Comparison of ENCODE assay signal across 10 cellular contexts in genomic region chr12:116538076-116538591, GRCh38. TPM values are rescaled to one million over a fixed set of nuclear protein-coding genes. Genes with fewer than 3 reads are reported as not detected.
DNase-seq lines count a peak whose midpoint lies in the region; ATAC-seq and TF ChIP-seq lines count a peak whose summit lies in the region.
"Had no signal": no experiment of that assay in that cellular context is flagged by ENCODE, and none has a peak within 500 bp of the region (broad histone marks: within the 10 kb centered on the region; RNA-seq: fewer than 3 reads in every experiment).

No MANE protein-coding gene starts in this region.

- no peak overlapping the region for H2BK120ac ChIP-seq in neuronal stem cell (ENCODE audit: low read depth, low read length)

- peak; percentile 40 for ATAC-seq in GM19463 (IDR thresholded peaks at IDR 0.05; ENCODE audit: unreplicated experiment)
- peak; percentile 54 for ATAC-seq in HG03135 (IDR thresholded peaks at IDR 0.05; ENCODE audit: unreplicated experiment)

- H4K91ac ChIP-seq in neuronal stem cell (ENCODE audit: low read depth, low read length, poor library complexity): no peak overlapping the region

- H3K14ac ChIP-seq in neuronal stem cell (ENCODE audit: low read length): no peak overlapping the region

- peaks cover 0 to 3% (median 0%) of the 10 kb centered on the region in 5 experiments for H3K9me3 Mint-ChIP-seq in brain
- no peaks in the 10 kb centered on the region for H3K9me3 Mint-ChIP-seq in type B pancreatic cell

- TF ChIP-seq CTCF in GM10248 (IDR thresholded peaks at IDR 0.05; ENCODE audit: control extremely low read depth, extremely low read depth, low read depth, missing control alignments): no peak
- TF ChIP-seq CTCF in brain (conservative IDR thresholded peaks at IDR 0.05): no peak
- TF ChIP-seq CTCF in type B pancreatic cell (conservative IDR thresholded peaks at IDR 0.05): no peak

- no CpG with 5 or more reads among the region's 1 CpG for WGBS in neuronal stem cell (ENCODE audit: extremely low coverage in 2 of 2, insufficient read length in 2 of 2, insufficient replicate concordance in 1 of 2), 2 donors

- no peak overlapping the region for H3K27ac ChIP-seq in neuronal stem cell (replicated peaks; ENCODE audit: low read length)

- no peaks in the 10 kb centered on the region for H3K36me3 ChIP-seq in neuronal stem cell (replicated peaks in 1 of 2; ENCODE audit: control insufficient read depth in 2 of 2, insufficient read depth in 2 of 2, low read length in 2 of 2)

- no peak overlapping the region for H2AFZ ChIP-seq in neuronal stem cell (ENCODE audit: low read length)

- H3K27ac Mint-ChIP-seq in brain: peak overlapping the region in 3 of 5 experiments; percentile 73 to 93 (median 75)
- H3K27ac Mint-ChIP-seq in type B pancreatic cell: no peak overlapping the region

- H3K18ac ChIP-seq in neuronal stem cell (ENCODE audit: low read length): no peak overlapping the region

- DNase-seq in GM10248 (ENCODE audit: extremely low spot score) (peak; percentile 50), neuronal stem cell (ENCODE audit: low spot score) (no peak), hepatic stellate cell (ENCODE audit: low spot score) (no peak), type B pancreatic cell (ENCODE audit: extremely low spot score, unreplicated experiment) (no peak)
- DNase-seq in stimulated activated CD4-positive, alpha-beta T cell treated with anti-CD3 and anti-CD28 coated beads, Interleukin-4, amount 100 ng/mL, for 1 hour: no peak

- no peaks in the 10 kb centered on the region for H3K79me1 ChIP-seq in neuronal stem cell (ENCODE audit: low read depth, low read length)

- H3K36me3 Mint-ChIP-seq in brain (peaks cover 3% of the 10 kb centered on the region), type B pancreatic cell (no peaks in the 10 kb centered on the region)

- H3K9me3 ChIP-seq in neuronal stem cell (replicated peaks in 1 of 2; ENCODE audit: control insufficient read depth in 2 of 2, insufficient read depth in 1 of 2, low read depth in 1 of 2, low read length in 2 of 2): no peaks in the 10 kb centered on the region

- POLR2A ChIA-PET in GM10248 (lab: Yijun Ruan, JAX): interaction anchor here (1.5 kb wide), 1 partner anchor 21 kb away, joined by 6 read pairs; the partner anchor contains the start of gene MAP1LC3B2

- no peak overlapping the region for H2AK5ac ChIP-seq in neuronal stem cell (ENCODE audit: low read depth, low read length)

- no peak overlapping the region for H2BK15ac ChIP-seq in neuronal stem cell (ENCODE audit: low read length)

- H3K27me3 ChIP-seq in neuronal stem cell (ENCODE audit: control insufficient read depth in 3 of 3, insufficient read depth in 3 of 3, low read depth in 1 of 3, low read length in 3 of 3): peaks cover 0 to 17% (median 0%) of the 10 kb centered on the region in 3 experiments

- H2BK5ac ChIP-seq in neuronal stem cell (ENCODE audit: low read length): no peak overlapping the region

- CTCF ChIA-PET in GM10248 (lab: Yijun Ruan, JAX): interaction anchor here (0.9 to 2.1 kb wide), 4 partner anchors 21 to 343 kb away, joined by 3 to 12 read pairs (median 4); partner anchors contain the start of gene MAP1LC3B2

- no peak overlapping the region for H2BK12ac ChIP-seq in neuronal stem cell (ENCODE audit: low read length)

- H3K23ac ChIP-seq in neuronal stem cell (ENCODE audit: low read depth, low read length, poor library complexity): no peak overlapping the region

- no peak overlapping the region for H3K4me3 ChIP-seq in neuronal stem cell (ENCODE audit: low read length in 2 of 2)

- H3K4ac ChIP-seq in neuronal stem cell (ENCODE audit: low read length): no peak overlapping the region

- no peak overlapping the region for H3K4me2 ChIP-seq in neuronal stem cell (ENCODE audit: insufficient read depth, low read length, poor library complexity, severe bottlenecking)

- peaks cover 7% of the 10 kb centered on the region for H3K27me3 Mint-ChIP-seq in brain
- H3K27me3 Mint-ChIP-seq in type B pancreatic cell: peaks cover 13% of the 10 kb centered on the region

- H3K4me3 Mint-ChIP-seq in brain (peak overlapping the region in 1 of 5 experiments; percentile 56), type B pancreatic cell (no peak overlapping the region)

- peaks cover 66% of the 10 kb centered on the region for H3K4me1 Mint-ChIP-seq in brain
- peaks cover 43% of the 10 kb centered on the region for H3K4me1 Mint-ChIP-seq in type B pancreatic cell (ENCODE audit: unreplicated experiment)

- H4K8ac ChIP-seq in neuronal stem cell (ENCODE audit: low read depth, low read length): no peak overlapping the region

- no peak overlapping the region for H3K9ac ChIP-seq in neuronal stem cell (ENCODE audit: low read depth, low read length, poor library complexity)

- peaks cover 6 to 27% of the 10 kb centered on the region in 2 donors for H3K4me1 ChIP-seq in neuronal stem cell (ENCODE audit: control insufficient read depth in 2 of 2, insufficient read depth in 1 of 2, low read depth in 1 of 2, low read length in 2 of 2)

RNA-seq across cellular contexts. Expression of gene MAP1LC3B2, which starts 21.0 kb away (rescaled TPM):
- polyA plus RNA-seq in brain (ENCODE audit: insufficient read depth, low read depth, low replicate concordance): 4.2 TPM
- polyA plus RNA-seq in neuronal stem cell (2013, experiment 1 of 2): 1.5 TPM
- polyA plus RNA-seq in neuronal stem cell (2013, experiment 2 of 2): 1.5 TPM
- total RNA-seq in type B pancreatic cell (ENCODE audit: low replicate concordance): 1.0 TPM in 1 of 2 replicates, not detected in the other
- total RNA-seq: epithelial cell of proximal tubule, HT-29 had no signal
